19 cellular contexts compared by ENCODE assay signal in the genomic region with DNA sequence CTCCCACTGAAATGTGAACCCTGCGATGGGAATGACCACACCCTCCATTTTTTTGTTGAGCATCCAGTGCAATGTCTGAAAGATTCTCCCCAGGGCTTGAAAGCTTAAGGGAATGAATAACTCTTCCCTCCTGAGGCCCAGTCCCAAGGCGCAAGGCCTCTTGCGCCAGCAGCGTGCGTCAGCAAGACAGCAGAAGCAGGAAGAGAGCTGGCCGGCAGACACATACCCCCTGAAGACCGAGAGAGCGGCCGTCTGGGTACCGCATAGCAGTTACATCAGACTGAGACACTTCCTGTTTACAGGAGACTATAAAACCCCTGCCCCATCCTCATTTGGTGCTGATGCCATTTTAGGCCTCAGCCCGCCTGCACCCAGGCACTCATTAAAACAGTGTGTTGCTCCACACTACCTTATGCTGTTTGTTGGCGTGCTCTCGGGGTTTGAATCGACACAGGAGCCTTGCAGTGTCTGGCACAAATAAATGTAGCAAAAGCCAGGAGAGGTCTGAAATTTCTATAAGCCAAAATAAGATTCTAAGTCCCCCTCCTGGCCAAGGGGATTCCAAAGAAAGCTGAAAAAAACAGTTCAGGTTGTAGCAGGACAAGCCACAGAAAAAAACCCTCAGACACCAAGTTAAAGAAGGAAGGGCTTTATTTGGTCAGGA.
DNase-seq lines count a peak whose midpoint lies in the region; TF ChIP-seq lines count a peak whose summit lies in the region.
"Had no signal": no experiment of that assay in that cellular context is flagged by ENCODE, and none has a peak within 500 bp of the region (broad histone marks: within the 10 kb centered on the region; RNA-seq: fewer than 3 reads in every experiment).

No MANE protein-coding gene starts in this region.

- H3K4me1 Mint-ChIP-seq in nephron progenitor cell, result peaks cover 11% of the 10 kb centered on the region
- H3K4me1 Mint-ChIP-seq: activated CD4-positive, alpha-beta T cell treated with anti-CD3 and anti-CD28 coated beads for 36 hours; stimulated activated naive CD8-positive, alpha-beta T cell treated with anti-CD3 and anti-CD28 coated beads, Interleukin-15, amount 100 ng/mL, for 72 hours had no signal

- in situ Hi-C loops in astrocyte of the spinal cord (cut with HindIII; ENCODE audit: low sequenced_read_pairs), result no loop called here
- in situ Hi-C loops in GM13977 (cut with MboI; ENCODE audit: low pct_unique_long_range_greater_than_20kb, low sequenced_read_pairs, unreplicated experiment), result no loop called here

- H3K4me3 Mint-ChIP-seq in nephron progenitor cell, result no peak overlapping the region
- H3K4me3 Mint-ChIP-seq: activated CD4-positive, alpha-beta T cell treated with anti-CD3 and anti-CD28 coated beads for 36 hours; stimulated activated naive CD8-positive, alpha-beta T cell treated with anti-CD3 and anti-CD28 coated beads, Interleukin-15, amount 100 ng/mL, for 72 hours had no signal

- DNase-seq in EH (ENCODE audit: low read depth) (peak; percentile 98), NB4 (ENCODE audit: low read depth) (peak; percentile 26), astrocyte of the spinal cord (ENCODE audit: low read depth, low spot score) (peak; percentile 92), nephron progenitor cell (no peak), dermis blood vessel endothelial cell (no peak), NCI-H2171 (lab: John Stamatoyannopoulos, UW) (no peak), GM13977 (ENCODE audit: low spot score) (no peak)
- DNase-seq in activated CD4-positive, alpha-beta T cell treated with anti-CD3 and anti-CD28 coated beads, Interleukin-2, amount 50 U/mL, for 4 hours, result no peak
- DNase-seq: activated CD4-positive, alpha-beta T cell treated with anti-CD3 and anti-CD28 coated beads for 36 hours; activated naive CD4-positive, alpha-beta T cell treated with Interleukin-2 at 50 U/mL for 16 hours; foreskin keratinocyte; GDM1; NCI-H1930; NCI-H774; stimulated activated CD4-positive, alpha-beta T cell treated with anti-CD3 and anti-CD28 coated beads, Interleukin-15, amount 100 ng/mL, for 24 hours; stimulated activated naive CD8-positive, alpha-beta T cell treated with anti-CD3 and anti-CD28 coated beads, Interleukin-15, amount 100 ng/mL, for 72 hours; T-helper 2 cell had no signal

- H3K36me3 Mint-ChIP-seq in nephron progenitor cell (ENCODE audit: low read depth), result peaks cover 8% of the 10 kb centered on the region

- H3K9me3 Mint-ChIP-seq in nephron progenitor cell, result peaks cover 21% of the 10 kb centered on the region

- peak overlapping the region; percentile 65 for H3K27ac Mint-ChIP-seq in nephron progenitor cell
- H3K27ac Mint-ChIP-seq: activated CD4-positive, alpha-beta T cell treated with anti-CD3 and anti-CD28 coated beads for 36 hours; stimulated activated naive CD8-positive, alpha-beta T cell treated with anti-CD3 and anti-CD28 coated beads, Interleukin-15, amount 100 ng/mL, for 72 hours had no signal

- H3K27me3 Mint-ChIP-seq in nephron progenitor cell (ENCODE audit: low read depth, poor library complexity), result peaks cover 2% of the 10 kb centered on the region
- H3K27me3 Mint-ChIP-seq: activated CD4-positive, alpha-beta T cell treated with anti-CD3 and anti-CD28 coated beads for 36 hours; stimulated activated naive CD8-positive, alpha-beta T cell treated with anti-CD3 and anti-CD28 coated beads, Interleukin-15, amount 100 ng/mL, for 72 hours had no signal

- TF ChIP-seq CTCF in NB4 (IDR thresholded peaks at IDR 0.05; ENCODE audit: low read depth, low read length), result no peak
- no peak for TF ChIP-seq CTCF in astrocyte of the spinal cord (IDR thresholded peaks at IDR 0.05; ENCODE audit: low read depth, low read length)
- no peak for TF ChIP-seq CTCF in nephron progenitor cell (IDR thresholded peaks at IDR 0.05)
- no peak for TF ChIP-seq CTCF in GM13977 (IDR thresholded peaks at IDR 0.05; ENCODE audit: extremely low read depth, insufficient read depth, missing control alignments)

- TF ChIP-seq POLR2A in NB4 (IDR thresholded peaks at IDR 0.05; ENCODE audit: extremely low read depth, insufficient read length), result no peak

- H3K4me3 ChIP-seq in NB4 (ENCODE audit: low read depth, low read length) (no peak overlapping the region), astrocyte of the spinal cord (ENCODE audit: low read depth, low read length) (no peak overlapping the region)
- H3K4me3 ChIP-seq: breast epithelium, prostate gland had no signal

Comparison
In these comparisons a context has a peak if more than half of its experiments do, and no peak if none do; other contexts are left out.
1. DNase-seq: peak in EH (single experiment), NB4 (single experiment) and astrocyte of the spinal cord (single experiment); none in nephron progenitor cell (single experiment), activated CD4-positive, alpha-beta T cell treated with anti-CD3 and anti-CD28 coated beads, Interleukin-2, amount 50 U/mL, for 4 hours (0 of 2), dermis blood vessel endothelial cell (single experiment), NCI-H2171 (single experiment) and GM13977 (single experiment).